In the genomic region with DNA sequence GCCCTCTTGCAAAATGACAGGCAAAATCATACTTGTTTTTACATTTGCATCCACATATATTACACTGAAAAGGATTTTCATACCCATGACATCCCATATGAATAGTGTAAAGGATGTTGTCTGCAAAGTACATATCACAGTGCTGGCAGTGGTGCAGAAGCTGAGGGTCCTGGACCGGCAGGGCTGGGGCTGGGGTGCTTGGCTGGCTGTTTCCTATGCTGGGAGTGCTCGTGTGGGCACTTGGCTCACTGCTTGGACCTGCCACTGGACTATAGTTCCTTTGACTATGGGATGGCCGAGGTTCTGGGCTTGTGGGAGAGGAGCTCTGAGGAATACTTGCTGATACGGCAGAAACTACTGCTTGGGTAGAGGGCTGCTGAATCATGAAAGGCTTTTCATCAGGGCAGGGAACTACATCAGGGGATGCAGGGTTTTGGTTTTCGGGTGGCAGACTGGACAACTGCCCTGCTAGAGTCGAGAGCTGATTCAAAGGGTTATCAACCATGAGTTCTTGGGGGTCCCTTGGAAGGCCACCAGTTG, we compare ENCODE assay signal across 1 cellular context.
TF ChIP-seq lines count a peak whose summit lies in the region.

No MANE protein-coding gene starts in this region.

TF ChIP-seq in H1, 55 proteins besides CTCF, POLR2A, EP300 and RAD21:
- no peak for TF ChIP-seq SP1 (IDR thresholded peaks at IDR 0.05; ENCODE audit: low read depth, low read length)
- no peak for TF ChIP-seq KDM5A (IDR thresholded peaks at IDR 0.05; ENCODE audit: low read length)
- TF ChIP-seq, protein P1, sequence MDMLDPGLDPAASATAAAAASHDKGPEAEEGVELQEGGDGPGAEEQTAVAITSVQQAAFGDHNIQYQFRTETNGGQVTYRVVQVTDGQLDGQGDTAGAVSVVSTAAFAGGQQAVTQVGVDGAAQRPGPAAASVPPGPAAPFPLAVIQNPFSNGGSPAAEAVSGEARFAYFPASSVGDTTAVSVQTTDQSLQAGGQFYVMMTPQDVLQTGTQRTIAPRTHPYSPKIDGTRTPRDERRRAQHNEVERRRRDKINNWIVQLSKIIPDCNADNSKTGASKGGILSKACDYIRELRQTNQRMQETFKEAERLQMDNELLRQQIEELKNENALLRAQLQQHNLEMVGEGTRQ (IDR thresholded peaks at IDR 0.05; ENCODE audit: low read length) = no peak
- TF ChIP-seq SUZ12 (IDR thresholded peaks at IDR 0.05; ENCODE audit: low read length) = no peak
- no peak for TF ChIP-seq SIX5 (IDR thresholded peaks at IDR 0.05; ENCODE audit: low read depth, low read length)
- TF ChIP-seq TAF7 (optimal IDR thresholded peaks at IDR 0.05; ENCODE audit: borderline replicate concordance, low read depth, low read length) = no peak
- TF ChIP-seq SP4 (IDR thresholded peaks at IDR 0.05; ENCODE audit: low read length) = no peak
- TF ChIP-seq BCL11A (IDR thresholded peaks at IDR 0.05; ENCODE audit: low read depth in 2 of 2, low read length in 2 of 2) = no peak
- no peak for TF ChIP-seq MAFK (IDR thresholded peaks at IDR 0.05; ENCODE audit: low read depth, low read length)
- no peak for TF ChIP-seq CREB1 (IDR thresholded peaks at IDR 0.05)
- no peak for TF ChIP-seq SAP30 (IDR thresholded peaks at IDR 0.05; ENCODE audit: insufficient read depth, insufficient replicate concordance, low read length)
- no peak for TF ChIP-seq POU5F1 (IDR thresholded peaks at IDR 0.05; ENCODE audit: low read depth, low read length)
- no peak for TF ChIP-seq RNF2 (IDR thresholded peaks at IDR 0.05; ENCODE audit: borderline replicate concordance, low read depth, low read length, missing control alignments, poor library complexity, severe bottlenecking)
